8 cellular contexts compared by ENCODE assay signal in genomic region chr7:11341285-11341944, GRCh38.
A peak's percentile ranks its signal among the peaks of the same experiment; 100 is the strongest.
DNase-seq lines count a peak whose midpoint lies in the region; ATAC-seq and TF ChIP-seq lines count a peak whose summit lies in the region.

No MANE protein-coding gene starts in this region.

- BruUV-seq in OCI-LY7 (replicated peaks; lab: Mats Ljungman, UMichigan) = no TSS peak

- no peak overlapping the region for H2AFZ ChIP-seq in OCI-LY7 (ENCODE audit: low read length)

- no peaks in the 10 kb centered on the region for H4K20me1 ChIP-seq in OCI-LY7 (ENCODE audit: insufficient read depth, low read length)

- intact Hi-C loops in OCI-LY7 (cut with micrococcal nuclease; ENCODE audit: unreplicated experiment) = loop anchor here (10.0 kb wide), 1 partner anchor 457 kb away; no protein-coding TSS in a partner anchor

- no peak for ATAC-seq in HG03457 (IDR thresholded peaks at IDR 0.05; ENCODE audit: unreplicated experiment)
- no peak for ATAC-seq in GM21529 (IDR thresholded peaks at IDR 0.05; ENCODE audit: unreplicated experiment)

- H3K4me3 ChIP-seq in OCI-LY7 (ENCODE audit: low read depth, low read length, poor library complexity, severe bottlenecking) (no peak overlapping the region), foreskin fibroblast (ENCODE audit: low read depth in 1 of 2, low read length in 2 of 2) (no peak overlapping the region)

- DNase-seq in DMS79 (lab: John Stamatoyannopoulos, UW) = peak; percentile 56
- peak; percentile 5 for DNase-seq in HuH-7 (ENCODE audit: low spot score)
- no peak for DNase-seq in OCI-LY7 (ENCODE audit: low spot score)
- peak in 1 of 2 donors; percentile 28 for DNase-seq in foreskin fibroblast
- no peak for DNase-seq in mucosa of gallbladder (ENCODE audit: low spot score)
- DNase-seq in AG08395 (ENCODE audit: low spot score) = no peak

- H3K27ac ChIP-seq in OCI-LY7 (ENCODE audit: low read depth, low read length, poor library complexity, severe bottlenecking) = no peak overlapping the region

- POLR2A ChIA-PET in OCI-LY7 (lab: Charles Lee) = no interaction called here

- H3K4me2 ChIP-seq in OCI-LY7 (ENCODE audit: low read length) = no peak overlapping the region

- CTCF ChIA-PET in OCI-LY7 (lab: Charles Lee; ENCODE audit: unreplicated experiment) = no interaction called here

- H3K9me3 ChIP-seq in OCI-LY7 (ENCODE audit: low read length) = no peaks in the 10 kb centered on the region

- no peaks in the 10 kb centered on the region for H3K9me2 ChIP-seq in OCI-LY7 (ENCODE audit: insufficient read depth, low read length)

- no peaks in the 10 kb centered on the region for H3K4me1 ChIP-seq in OCI-LY7 (ENCODE audit: insufficient read depth, low read length, poor library complexity, severe bottlenecking)

- no peaks in the 10 kb centered on the region for H3K79me2 ChIP-seq in OCI-LY7 (ENCODE audit: insufficient read depth, low read depth, low read length)

- TF ChIP-seq CTCF in OCI-LY7 (conservative IDR thresholded peaks at IDR 0.05; ENCODE audit: low read length) (0 out of 2 replicates have a peak, but pooled peaks have one; percentile 37), foreskin fibroblast (IDR thresholded peaks at IDR 0.05; ENCODE audit: low read depth, low read length) (peak; percentile 8)

- H3K36me3 ChIP-seq in OCI-LY7 (ENCODE audit: insufficient read depth, low read length) = no peaks in the 10 kb centered on the region

Comparison
In these comparisons a context has a peak if more than half of its experiments do, and no peak if none do; other contexts are left out.
1. DNase-seq: peak in DMS79 (single experiment) and HuH-7 (single experiment); none in OCI-LY7 (single experiment), mucosa of gallbladder (single experiment) and AG08395 (single experiment).